ENCODE assay signal across 1 cellular context in the genomic region with DNA sequence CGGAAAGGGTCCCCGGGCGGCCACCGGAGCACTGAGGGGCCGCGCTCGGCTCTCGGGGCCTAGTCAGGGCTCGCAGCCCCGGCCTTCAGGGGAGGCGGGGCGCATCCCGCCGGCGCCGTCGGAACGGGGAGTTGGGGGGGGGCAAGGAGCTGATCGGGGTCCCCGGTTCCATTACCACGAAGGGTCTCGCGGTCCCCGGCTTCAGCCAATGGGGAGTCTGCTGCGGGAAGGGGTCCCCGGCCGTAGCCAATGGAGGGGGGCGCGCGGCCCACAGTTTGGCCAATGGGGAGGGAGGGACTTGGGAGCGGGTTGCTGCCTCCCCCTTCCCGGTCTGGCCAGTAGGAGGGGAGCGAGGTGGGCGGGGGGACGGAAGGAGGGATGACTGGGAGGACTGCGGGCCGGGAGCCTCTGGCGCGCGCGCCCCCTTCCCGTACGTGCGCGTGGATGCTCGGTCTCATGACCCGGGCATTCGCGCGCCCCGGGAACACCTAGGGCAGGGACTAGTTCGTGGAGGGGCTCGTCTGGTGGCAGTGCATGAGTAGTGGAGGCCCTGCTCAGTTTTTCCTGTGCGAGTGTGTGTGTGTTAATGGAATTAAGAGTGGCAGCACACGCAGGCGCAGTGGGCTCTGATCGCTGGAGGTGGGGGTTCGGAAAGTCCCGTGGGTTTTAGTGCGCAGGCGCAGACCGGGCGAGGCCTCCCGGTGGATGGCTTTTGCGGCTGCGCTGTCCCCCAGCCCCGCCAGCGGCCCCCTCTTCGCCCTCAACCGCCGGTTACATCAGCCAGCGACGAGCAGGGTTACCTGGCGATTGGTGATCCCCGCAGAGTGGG.
A peak's percentile ranks its signal among the peaks of the same experiment; 100 is the strongest.
TF ChIP-seq lines count a peak whose summit lies in the region.

No MANE protein-coding gene starts in this region.

TF ChIP-seq in GM12878, 131 proteins besides CTCF, POLR2A, EP300 and RAD21 (continues in another document):
- TF ChIP-seq HCFC1 (IDR thresholded peaks at IDR 0.05; ENCODE audit: low read length) = peak; percentile 34; the same call in 1 of the 2 replicates
- no peak for TF ChIP-seq TARDBP (IDR thresholded peaks at IDR 0.05; ENCODE audit: borderline replicate concordance)
- TF ChIP-seq KDM1A (IDR thresholded peaks at IDR 0.05; ENCODE audit: borderline replicate concordance) = no peak
- TF ChIP-seq, protein P1, sequence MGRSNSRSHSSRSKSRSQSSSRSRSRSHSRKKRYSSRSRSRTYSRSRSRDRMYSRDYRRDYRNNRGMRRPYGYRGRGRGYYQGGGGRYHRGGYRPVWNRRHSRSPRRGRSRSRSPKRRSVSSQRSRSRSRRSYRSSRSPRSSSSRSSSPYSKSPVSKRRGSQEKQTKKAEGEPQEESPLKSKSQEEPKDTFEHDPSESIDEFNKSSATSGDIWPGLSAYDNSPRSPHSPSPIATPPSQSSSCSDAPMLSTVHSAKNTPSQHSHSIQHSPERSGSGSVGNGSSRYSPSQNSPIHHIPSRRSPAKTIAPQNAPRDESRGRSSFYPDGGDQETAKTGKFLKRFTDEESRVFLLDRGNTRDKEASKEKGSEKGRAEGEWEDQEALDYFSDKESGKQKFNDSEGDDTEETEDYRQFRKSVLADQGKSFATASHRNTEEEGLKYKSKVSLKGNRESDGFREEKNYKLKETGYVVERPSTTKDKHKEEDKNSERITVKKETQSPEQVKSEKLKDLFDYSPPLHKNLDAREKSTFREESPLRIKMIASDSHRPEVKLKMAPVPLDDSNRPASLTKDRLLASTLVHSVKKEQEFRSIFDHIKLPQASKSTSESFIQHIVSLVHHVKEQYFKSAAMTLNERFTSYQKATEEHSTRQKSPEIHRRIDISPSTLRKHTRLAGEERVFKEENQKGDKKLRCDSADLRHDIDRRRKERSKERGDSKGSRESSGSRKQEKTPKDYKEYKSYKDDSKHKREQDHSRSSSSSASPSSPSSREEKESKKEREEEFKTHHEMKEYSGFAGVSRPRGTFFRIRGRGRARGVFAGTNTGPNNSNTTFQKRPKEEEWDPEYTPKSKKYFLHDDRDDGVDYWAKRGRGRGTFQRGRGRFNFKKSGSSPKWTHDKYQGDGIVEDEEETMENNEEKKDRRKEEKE (IDR thresholded peaks at IDR 0.05) = no peak
- peak; percentile 86 for TF ChIP-seq SP1 (IDR thresholded peaks at IDR 0.05; ENCODE audit: low read depth, low read length)
- TF ChIP-seq NR2F1 (conservative IDR thresholded peaks at IDR 0.05) = no peak
- no peak for TF ChIP-seq SUPT20H (IDR thresholded peaks at IDR 0.05; ENCODE audit: borderline replicate concordance, control insufficient read depth, low read depth, low read length)
- TF ChIP-seq FOXK2 (IDR thresholded peaks at IDR 0.05) = no peak
- no peak for TF ChIP-seq MTA3 (IDR thresholded peaks at IDR 0.05; ENCODE audit: borderline replicate concordance, low read length)
- peak; percentile 26; the same call in 1 of the 2 replicates for TF ChIP-seq EED (IDR thresholded peaks at IDR 0.05; ENCODE audit: low read depth)
- no peak for TF ChIP-seq RCOR1 (conservative IDR thresholded peaks at IDR 0.05; ENCODE audit: low read depth, low read length)
- TF ChIP-seq, protein P2, sequence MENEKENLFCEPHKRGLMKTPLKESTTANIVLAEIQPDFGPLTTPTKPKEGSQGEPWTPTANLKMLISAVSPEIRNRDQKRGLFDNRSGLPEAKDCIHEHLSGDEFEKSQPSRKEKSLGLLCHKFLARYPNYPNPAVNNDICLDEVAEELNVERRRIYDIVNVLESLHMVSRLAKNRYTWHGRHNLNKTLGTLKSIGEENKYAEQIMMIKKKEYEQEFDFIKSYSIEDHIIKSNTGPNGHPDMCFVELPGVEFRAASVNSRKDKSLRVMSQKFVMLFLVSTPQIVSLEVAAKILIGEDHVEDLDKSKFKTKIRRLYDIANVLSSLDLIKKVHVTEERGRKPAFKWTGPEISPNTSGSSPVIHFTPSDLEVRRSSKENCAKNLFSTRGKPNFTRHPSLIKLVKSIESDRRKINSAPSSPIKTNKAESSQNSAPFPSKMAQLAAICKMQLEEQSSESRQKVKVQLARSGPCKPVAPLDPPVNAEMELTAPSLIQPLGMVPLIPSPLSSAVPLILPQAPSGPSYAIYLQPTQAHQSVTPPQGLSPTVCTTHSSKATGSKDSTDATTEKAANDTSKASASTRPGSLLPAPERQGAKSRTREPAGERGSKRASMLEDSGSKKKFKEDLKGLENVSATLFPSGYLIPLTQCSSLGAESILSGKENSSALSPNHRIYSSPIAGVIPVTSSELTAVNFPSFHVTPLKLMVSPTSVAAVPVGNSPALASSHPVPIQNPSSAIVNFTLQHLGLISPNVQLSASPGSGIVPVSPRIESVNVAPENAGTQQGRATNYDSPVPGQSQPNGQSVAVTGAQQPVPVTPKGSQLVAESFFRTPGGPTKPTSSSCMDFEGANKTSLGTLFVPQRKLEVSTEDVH (IDR thresholded peaks at IDR 0.05; ENCODE audit: low read depth, partially characterized antibody) = peak; percentile 48
- peak in 1 of 2 experiments; percentile 44; a peak in 3 of 4 replicates for TF ChIP-seq IKZF2 (IDR thresholded peaks at IDR 0.05)
- peak; percentile 3 to 68; a peak in 2 of 4 replicates for TF ChIP-seq BHLHE40 (IDR thresholded peaks at IDR 0.05; ENCODE audit: borderline replicate concordance in 1 of 2, low read depth in 2 of 2, low read length in 1 of 2)
- TF ChIP-seq CUX1 (IDR thresholded peaks at IDR 0.05; ENCODE audit: insufficient replicate concordance, low read depth, low read length) = no peak
- no peak for TF ChIP-seq IRF4 (IDR thresholded peaks at IDR 0.05; ENCODE audit: low read depth, low read length)
- peak in 1 of 2 experiments; percentile 5; a peak in 1 of 3 replicates for TF ChIP-seq EGR1 (IDR thresholded peaks at IDR 0.05; ENCODE audit: borderline replicate concordance in 1 of 2, low read depth in 2 of 2, low read length in 2 of 2)
- no peak for TF ChIP-seq PAX5 (IDR thresholded peaks at IDR 0.05; ENCODE audit: borderline replicate concordance, low read depth, low read length)
- peak; percentile 69; the same call in 1 of the 2 replicates for TF ChIP-seq NFXL1 (IDR thresholded peaks at IDR 0.05; ENCODE audit: borderline replicate concordance)
- 0 out of 2 replicates have a peak, but pooled peaks have one; percentile 32 for TF ChIP-seq DPF2 (IDR thresholded peaks at IDR 0.05)
- TF ChIP-seq, protein P3, sequence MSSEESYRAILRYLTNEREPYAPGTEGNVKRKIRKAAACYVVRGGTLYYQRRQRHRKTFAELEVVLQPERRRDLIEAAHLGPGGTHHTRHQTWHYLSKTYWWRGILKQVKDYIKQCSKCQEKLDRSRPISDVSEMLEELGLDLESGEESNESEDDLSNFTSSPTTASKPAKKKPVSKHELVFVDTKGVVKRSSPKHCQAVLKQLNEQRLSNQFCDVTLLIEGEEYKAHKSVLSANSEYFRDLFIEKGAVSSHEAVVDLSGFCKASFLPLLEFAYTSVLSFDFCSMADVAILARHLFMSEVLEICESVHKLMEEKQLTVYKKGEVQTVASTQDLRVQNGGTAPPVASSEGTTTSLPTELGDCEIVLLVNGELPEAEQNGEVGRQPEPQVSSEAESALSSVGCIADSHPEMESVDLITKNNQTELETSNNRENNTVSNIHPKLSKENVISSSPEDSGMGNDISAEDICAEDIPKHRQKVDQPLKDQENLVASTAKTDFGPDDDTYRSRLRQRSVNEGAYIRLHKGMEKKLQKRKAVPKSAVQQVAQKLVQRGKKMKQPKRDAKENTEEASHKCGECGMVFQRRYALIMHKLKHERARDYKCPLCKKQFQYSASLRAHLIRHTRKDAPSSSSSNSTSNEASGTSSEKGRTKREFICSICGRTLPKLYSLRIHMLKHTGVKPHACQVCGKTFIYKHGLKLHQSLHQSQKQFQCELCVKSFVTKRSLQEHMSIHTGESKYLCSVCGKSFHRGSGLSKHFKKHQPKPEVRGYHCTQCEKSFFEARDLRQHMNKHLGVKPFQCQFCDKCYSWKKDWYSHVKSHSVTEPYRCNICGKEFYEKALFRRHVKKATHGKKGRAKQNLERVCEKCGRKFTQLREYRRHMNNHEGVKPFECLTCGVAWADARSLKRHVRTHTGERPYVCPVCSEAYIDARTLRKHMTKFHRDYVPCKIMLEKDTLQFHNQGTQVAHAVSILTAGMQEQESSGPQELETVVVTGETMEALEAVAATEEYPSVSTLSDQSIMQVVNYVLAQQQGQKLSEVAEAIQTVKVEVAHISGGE (CRISPR knock-in tag; IDR thresholded peaks at IDR 0.05) = no peak
- peak; percentile 55; the same call in 1 of the 2 replicates for TF ChIP-seq TAF1 (IDR thresholded peaks at IDR 0.05; ENCODE audit: borderline replicate concordance, low read depth, low read length)
- no peak for TF ChIP-seq ELK1 (IDR thresholded peaks at IDR 0.05; ENCODE audit: low read depth, low read length)
- peak; percentile 42; the same call in 1 of the 2 replicates for TF ChIP-seq BRCA1 (IDR thresholded peaks at IDR 0.05; ENCODE audit: low read depth, low read length)
- no peak for TF ChIP-seq ZNF274 (IDR thresholded peaks at IDR 0.05; ENCODE audit: insufficient read depth, insufficient read length)
- TF ChIP-seq, protein P4, sequence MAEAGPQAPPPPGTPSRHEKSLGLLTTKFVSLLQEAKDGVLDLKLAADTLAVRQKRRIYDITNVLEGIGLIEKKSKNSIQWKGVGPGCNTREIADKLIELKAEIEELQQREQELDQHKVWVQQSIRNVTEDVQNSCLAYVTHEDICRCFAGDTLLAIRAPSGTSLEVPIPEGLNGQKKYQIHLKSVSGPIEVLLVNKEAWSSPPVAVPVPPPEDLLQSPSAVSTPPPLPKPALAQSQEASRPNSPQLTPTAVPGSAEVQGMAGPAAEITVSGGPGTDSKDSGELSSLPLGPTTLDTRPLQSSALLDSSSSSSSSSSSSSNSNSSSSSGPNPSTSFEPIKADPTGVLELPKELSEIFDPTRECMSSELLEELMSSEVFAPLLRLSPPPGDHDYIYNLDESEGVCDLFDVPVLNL (IDR thresholded peaks at IDR 0.05; ENCODE audit: low read depth, low read length) = peak; percentile 71; the same call in 1 of the 2 replicates
- TF ChIP-seq REST (IDR thresholded peaks at IDR 0.05; ENCODE audit: low read depth, low read length) = peak; percentile 7; the same call in 1 of the 2 replicates
- TF ChIP-seq RAD51 (IDR thresholded peaks at IDR 0.05) = peak; percentile 73
- TF ChIP-seq ASH2L (IDR thresholded peaks at IDR 0.05; ENCODE audit: borderline replicate concordance, low read depth) = no peak
- TF ChIP-seq SUZ12 (IDR thresholded peaks at IDR 0.05; ENCODE audit: unreplicated experiment) = no peak
- TF ChIP-seq NFYA (IDR thresholded peaks at IDR 0.05; ENCODE audit: borderline replicate concordance, low read depth, low read length) = no peak
- no peak for TF ChIP-seq CEBPB (IDR thresholded peaks at IDR 0.05; ENCODE audit: borderline replicate concordance in 1 of 2, low read depth in 2 of 2, low read length in 2 of 2)
- TF ChIP-seq ZNF384 (IDR thresholded peaks at IDR 0.05; ENCODE audit: borderline replicate concordance, low read depth, low read length) = no peak
